17 cellular contexts compared by ENCODE assay signal in the genomic region with DNA sequence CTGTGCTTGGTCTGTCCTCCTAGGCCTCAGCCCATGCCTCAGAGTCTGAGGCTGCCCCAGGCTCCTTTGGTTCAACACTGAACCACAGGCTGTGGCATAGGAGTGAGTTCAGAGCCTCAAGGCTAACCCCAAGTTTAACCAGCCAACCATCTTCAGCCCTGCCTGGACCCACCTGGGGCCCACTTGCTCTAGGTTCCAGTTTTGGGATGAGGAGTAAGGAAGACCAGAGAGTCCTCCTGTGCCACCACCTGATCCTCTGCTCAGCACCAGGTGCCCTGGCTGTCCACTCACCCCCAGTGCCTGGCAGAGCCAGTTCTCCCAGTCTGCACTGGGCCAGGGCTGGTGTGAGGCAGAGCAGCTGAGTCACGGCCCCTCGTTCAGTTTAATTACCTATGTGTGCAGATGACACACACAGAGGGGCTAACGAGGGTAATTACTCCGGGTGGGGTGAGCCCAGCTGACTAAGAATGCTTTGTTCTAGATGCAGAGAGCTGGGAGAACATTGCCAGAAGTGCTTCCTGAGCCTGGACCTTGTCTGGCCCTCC. TPM values are rescaled to one million over a fixed set of nuclear protein-coding genes. Genes with fewer than 3 reads are reported as not detected.
A peak's percentile ranks its signal among the peaks of the same experiment; 100 is the strongest.
DNase-seq lines count a peak whose midpoint lies in the region; ATAC-seq and TF ChIP-seq lines count a peak whose summit lies in the region.
"Had no signal": no experiment of that assay in that cellular context is flagged by ENCODE, and none has a peak within 500 bp of the region (broad histone marks: within the 10 kb centered on the region; RNA-seq: fewer than 3 reads in every experiment).

No MANE protein-coding gene starts in this region.

- H3K79me2 ChIP-seq in HCT116 (ENCODE audit: insufficient read depth, low read length), result no peaks in the 10 kb centered on the region

- H3K4me1 ChIP-seq in HCT116 (ENCODE audit: control insufficient read depth in 1 of 2, insufficient read depth in 2 of 2, low read length in 2 of 2), result peaks cover 5 to 20% of the 10 kb centered on the region in 2 experiments; a peak in 3 of 4 replicates
- H3K4me1 ChIP-seq: sigmoid colon had no signal

- no TSS peak for BruUV-seq in HCT116 (replicated peaks; lab: Mats Ljungman, UMichigan)

- CTCF ChIA-PET in HCT116 (lab: Charles Lee), result interaction anchor here (0.7 to 9.1 kb wide), 2 partner anchors 16 to 121 kb away, joined by 3 to 224 read pairs; a partner anchor contains a TSS

- no peak overlapping the region for H3K27ac ChIP-seq in HCT116 (ENCODE audit: low read depth, low read length)
- H3K27ac ChIP-seq: heart right ventricle, left ventricle myocardium inferior, sigmoid colon had no signal

- no peaks in the 10 kb centered on the region for H3K9me2 ChIP-seq in HCT116 (ENCODE audit: insufficient read depth)

- DNase-seq in NCI-H146 (lab: John Stamatoyannopoulos, UW), result peak; percentile 45
- no peak for DNase-seq in NCI-H146 treated with DMSO at 0.1 percent for 48 hours (lab: John Stamatoyannopoulos, UW; ENCODE audit: unreplicated experiment)
- DNase-seq in HCT116 (ENCODE audit: low read depth, low spot score), result peak; percentile 34
- DNase-seq in astrocyte of the hippocampus (ENCODE audit: low read depth, low spot score), result peak; percentile 11
- peak; percentile 75 for DNase-seq in mesenteric fat pad (ENCODE audit: low spot score)
- DNase-seq in H4 (ENCODE audit: low spot score), result no peak
- DNase-seq: 8988T; activated B cell treated with CpG ODN at 0.5 μM for 24 hours; GF-D8; heart right ventricle; Karpas-422; left ventricle myocardium inferior; nephron progenitor cell; sigmoid colon; stimulated activated naive CD8-positive, alpha-beta T cell treated with anti-CD3 and anti-CD28 coated beads, Interleukin-15, Interleukin-2, amounts not matched to agents 100 U/mL and 50 U/mL, for 24 hours had no signal

- no peak overlapping the region for H3K9ac ChIP-seq in HCT116 (ENCODE audit: low read length)

- RAD21 ChIA-PET in HCT116 (lab: Charles Lee; ENCODE audit: low non-redundant PET in 1 of 2, low total read pairs in 2 of 2, uncharacterized antibody in 2 of 2, unreplicated experiment in 2 of 2), result no interaction called here

- no peak overlapping the region for H3K4me3 ChIP-seq in HCT116 (replicated peaks in 1 of 2; ENCODE audit: low read depth in 1 of 2, low read length in 2 of 2)
- H3K4me3 ChIP-seq: heart right ventricle, left ventricle myocardium inferior, sigmoid colon had no signal

- no peaks in the 10 kb centered on the region for H4K20me1 ChIP-seq in HCT116 (ENCODE audit: insufficient read depth)

- TF ChIP-seq POLR2A in HCT116 (IDR thresholded peaks at IDR 0.05; ENCODE audit: borderline replicate concordance, extremely low read depth, insufficient read depth, insufficient read length), result no peak

- no peaks in the 10 kb centered on the region for H3K36me3 ChIP-seq in HCT116 (ENCODE audit: control insufficient read depth in 1 of 2, insufficient read depth in 2 of 2, low read length in 2 of 2)
- H3K36me3 ChIP-seq: heart right ventricle, left ventricle myocardium inferior, sigmoid colon had no signal

- intact Hi-C loops in HCT116 (cut with micrococcal nuclease), result loop anchor here (10.0 kb wide), 1 partner anchor 516 kb away; no protein-coding TSS in a partner anchor

- peak overlapping the region; percentile 47 for H3K4me2 ChIP-seq in HCT116 (ENCODE audit: low read length)

- no peak for TF ChIP-seq RAD21 in HCT116 (IDR thresholded peaks at IDR 0.05; ENCODE audit: low read depth)

- TF ChIP-seq CTCF in HCT116 (IDR thresholded peaks at IDR 0.05 in 2 of 3, conservative IDR thresholded peaks at IDR 0.05 in 1 of 3; ENCODE audit: borderline replicate concordance in 1 of 3, insufficient read depth in 1 of 3, low read depth in 2 of 3, low read length in 2 of 3), result no peak

- no peaks in the 10 kb centered on the region for H3K9me3 ChIP-seq in HCT116 (ENCODE audit: control insufficient read depth in 1 of 2, insufficient read depth in 1 of 2, low read depth in 1 of 2, low read length in 2 of 2)
- H3K9me3 ChIP-seq: sigmoid colon had no signal

- POLR2A ChIA-PET in HCT116 (lab: Charles Lee), result no interaction called here

- H3K27me3 ChIP-seq in HCT116 (ENCODE audit: insufficient read depth, low read length), result no peaks in the 10 kb centered on the region
- H3K27me3 ChIP-seq: heart right ventricle, sigmoid colon had no signal

- no peak overlapping the region for H2AFZ ChIP-seq in HCT116 (ENCODE audit: low read depth, low read length, poor library complexity, severe bottlenecking)

- ATAC-seq in HCT116 (peak; percentile 85), GM19467 (IDR thresholded peaks at IDR 0.05; ENCODE audit: unreplicated experiment) (no peak), GM19452 (IDR thresholded peaks at IDR 0.05; ENCODE audit: unreplicated experiment) (no peak)
- ATAC-seq: heart right ventricle; stimulated activated naive CD8-positive, alpha-beta T cell treated with anti-CD3 and anti-CD28 coated beads, Interleukin-15, Interleukin-2, amounts not matched to agents 100 U/mL and 50 U/mL, for 24 hours had no signal

TF ChIP-seq in HCT116, 20 proteins besides CTCF, POLR2A, EP300 and RAD21:
- TF ChIP-seq CEBPB (IDR thresholded peaks at IDR 0.05; ENCODE audit: low read depth), result no peak
- no peak for TF ChIP-seq TCF7L2 (IDR thresholded peaks at IDR 0.05; ENCODE audit: borderline replicate concordance, extremely low read depth, insufficient read depth, insufficient read length)
- no peak for TF ChIP-seq ZFX (IDR thresholded peaks at IDR 0.05)
- TF ChIP-seq FOSL1 (IDR thresholded peaks at IDR 0.05; ENCODE audit: low read depth), result peak; percentile 59; the same call in 1 of the 2 replicates
- no peak for TF ChIP-seq YY1 (IDR thresholded peaks at IDR 0.05; ENCODE audit: extremely low read depth, insufficient replicate concordance, low read depth, low read length)
- TF ChIP-seq CBX3 (IDR thresholded peaks at IDR 0.05; ENCODE audit: low read depth), result peak; percentile 63
- TF ChIP-seq, protein P1, sequence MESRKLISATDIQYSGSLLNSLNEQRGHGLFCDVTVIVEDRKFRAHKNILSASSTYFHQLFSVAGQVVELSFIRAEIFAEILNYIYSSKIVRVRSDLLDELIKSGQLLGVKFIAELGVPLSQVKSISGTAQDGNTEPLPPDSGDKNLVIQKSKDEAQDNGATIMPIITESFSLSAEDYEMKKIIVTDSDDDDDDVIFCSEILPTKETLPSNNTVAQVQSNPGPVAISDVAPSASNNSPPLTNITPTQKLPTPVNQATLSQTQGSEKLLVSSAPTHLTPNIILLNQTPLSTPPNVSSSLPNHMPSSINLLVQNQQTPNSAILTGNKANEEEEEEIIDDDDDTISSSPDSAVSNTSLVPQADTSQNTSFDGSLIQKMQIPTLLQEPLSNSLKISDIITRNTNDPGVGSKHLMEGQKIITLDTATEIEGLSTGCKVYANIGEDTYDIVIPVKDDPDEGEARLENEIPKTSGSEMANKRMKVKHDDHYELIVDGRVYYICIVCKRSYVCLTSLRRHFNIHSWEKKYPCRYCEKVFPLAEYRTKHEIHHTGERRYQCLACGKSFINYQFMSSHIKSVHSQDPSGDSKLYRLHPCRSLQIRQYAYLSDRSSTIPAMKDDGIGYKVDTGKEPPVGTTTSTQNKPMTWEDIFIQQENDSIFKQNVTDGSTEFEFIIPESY (IDR thresholded peaks at IDR 0.05; ENCODE audit: extremely low read depth, insufficient replicate concordance, low read length), result no peak
- TF ChIP-seq SP1 (IDR thresholded peaks at IDR 0.05; ENCODE audit: low read depth), result peak; percentile 64; the same call in 1 of the 2 replicates
- TF ChIP-seq, protein P2, sequence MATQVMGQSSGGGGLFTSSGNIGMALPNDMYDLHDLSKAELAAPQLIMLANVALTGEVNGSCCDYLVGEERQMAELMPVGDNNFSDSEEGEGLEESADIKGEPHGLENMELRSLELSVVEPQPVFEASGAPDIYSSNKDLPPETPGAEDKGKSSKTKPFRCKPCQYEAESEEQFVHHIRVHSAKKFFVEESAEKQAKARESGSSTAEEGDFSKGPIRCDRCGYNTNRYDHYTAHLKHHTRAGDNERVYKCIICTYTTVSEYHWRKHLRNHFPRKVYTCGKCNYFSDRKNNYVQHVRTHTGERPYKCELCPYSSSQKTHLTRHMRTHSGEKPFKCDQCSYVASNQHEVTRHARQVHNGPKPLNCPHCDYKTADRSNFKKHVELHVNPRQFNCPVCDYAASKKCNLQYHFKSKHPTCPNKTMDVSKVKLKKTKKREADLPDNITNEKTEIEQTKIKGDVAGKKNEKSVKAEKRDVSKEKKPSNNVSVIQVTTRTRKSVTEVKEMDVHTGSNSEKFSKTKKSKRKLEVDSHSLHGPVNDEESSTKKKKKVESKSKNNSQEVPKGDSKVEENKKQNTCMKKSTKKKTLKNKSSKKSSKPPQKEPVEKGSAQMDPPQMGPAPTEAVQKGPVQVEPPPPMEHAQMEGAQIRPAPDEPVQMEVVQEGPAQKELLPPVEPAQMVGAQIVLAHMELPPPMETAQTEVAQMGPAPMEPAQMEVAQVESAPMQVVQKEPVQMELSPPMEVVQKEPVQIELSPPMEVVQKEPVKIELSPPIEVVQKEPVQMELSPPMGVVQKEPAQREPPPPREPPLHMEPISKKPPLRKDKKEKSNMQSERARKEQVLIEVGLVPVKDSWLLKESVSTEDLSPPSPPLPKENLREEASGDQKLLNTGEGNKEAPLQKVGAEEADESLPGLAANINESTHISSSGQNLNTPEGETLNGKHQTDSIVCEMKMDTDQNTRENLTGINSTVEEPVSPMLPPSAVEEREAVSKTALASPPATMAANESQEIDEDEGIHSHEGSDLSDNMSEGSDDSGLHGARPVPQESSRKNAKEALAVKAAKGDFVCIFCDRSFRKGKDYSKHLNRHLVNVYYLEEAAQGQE (IDR thresholded peaks at IDR 0.05; ENCODE audit: low read depth), result no peak
- TF ChIP-seq JUND (IDR thresholded peaks at IDR 0.05), result peak; percentile 74
- TF ChIP-seq, protein P3, sequence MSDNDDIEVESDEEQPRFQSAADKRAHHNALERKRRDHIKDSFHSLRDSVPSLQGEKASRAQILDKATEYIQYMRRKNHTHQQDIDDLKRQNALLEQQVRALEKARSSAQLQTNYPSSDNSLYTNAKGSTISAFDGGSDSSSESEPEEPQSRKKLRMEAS (IDR thresholded peaks at IDR 0.05), result peak; percentile 68; the same call in 1 of the 2 replicates
- TF ChIP-seq ZNF274 (IDR thresholded peaks at IDR 0.05; ENCODE audit: low read depth, low read length), result no peak
- TF ChIP-seq EZH2phosphoT487 (IDR thresholded peaks at IDR 0.05; ENCODE audit: borderline replicate concordance), result no peak

RNA-seq across cellular contexts. Expression of a gene that starts 12.0 kb away (rescaled TPM):
- total RNA-seq in HCT116 (2021; ENCODE audit: unreplicated experiment) (0.52 TPM), mesenteric fat pad (0.39 TPM)
- polyA plus RNA-seq in HCT116 (2012), result 0.64 and 0.69 TPM in 2 replicates
- 0.33 TPM in 1 of 2 replicates, not detected in the other for total RNA-seq in H4 (2014; rRNA removed; shearing (Covaris generic))
- total RNA-seq: left ventricle myocardium inferior, sigmoid colon had no signal

RNA-seq across cellular contexts. Expression of a gene that starts 45.0 kb away (rescaled TPM):
- total RNA-seq in HCT116 (2021; ENCODE audit: unreplicated experiment) (1.7 TPM), mesenteric fat pad (32.1 TPM)
- polyA plus RNA-seq in HCT116 (2012), result 0.67 and 1.1 TPM in 2 replicates
- 0.04 TPM in 1 of 2 replicates, not detected in the other for total RNA-seq in H4 (2014; rRNA removed; shearing (Covaris generic))

Comparison
In these comparisons a context has a peak if more than half of its experiments do, and no peak if none do; other contexts are left out.
1. DNase-seq: peak in NCI-H146 (single experiment), HCT116 (single experiment), astrocyte of the hippocampus (single experiment) and mesenteric fat pad (single experiment); none in NCI-H146 treated with DMSO at 0.1 percent for 48 hours (single experiment) and H4 (single experiment).
2. RNA of a gene that starts 45.0 kb away (total RNA-seq): 32.1 TPM in mesenteric fat pad (single experiment); 1.7 TPM in HCT116 (single experiment) and 0.04 TPM in H4; every median in the first group is over 10 times any median in the second.